In genomic region chr17:8489841-8490240, GRCh38 we compare ENCODE assay signal across 21 cellular contexts. TPM values are rescaled to one million over a fixed set of nuclear protein-coding genes. Genes with fewer than 3 reads are reported as not detected.
A peak's percentile ranks its signal among the peaks of the same experiment; 100 is the strongest.
DNase-seq lines count a peak whose midpoint lies in the region; ATAC-seq and TF ChIP-seq lines count a peak whose summit lies in the region.
"Had no signal": no experiment of that assay in that cellular context is flagged by ENCODE, and none has a peak within 500 bp of the region (broad histone marks: within the 10 kb centered on the region; RNA-seq: fewer than 3 reads in every experiment).

No MANE protein-coding gene starts in this region.

- H3K18ac ChIP-seq in IMR-90 (ENCODE audit: low read depth, low read length), result no peak overlapping the region

- WGBS in IMR-90 (ENCODE audit: extremely low coverage in 2 of 2, insufficient read length in 1 of 2), 2 experiments, result no CpG with 5 or more reads among the region's 3 CpGs
- WGBS in smooth muscle cell (ENCODE audit: low lambda C conversion rate), result 54% methylated on average over 3 of the region's 3 CpGs

- no peak overlapping the region for H3K14ac ChIP-seq in IMR-90 (replicated peaks; ENCODE audit: low read depth, low read length)

- H3K56ac ChIP-seq in IMR-90 (ENCODE audit: extremely low read depth, insufficient read depth, low read length), result no peak overlapping the region

- no peak overlapping the region for H2AK5ac ChIP-seq in IMR-90 (ENCODE audit: low read depth, low read length)

- no TSS peak for BruUV-seq in IMR-90 (replicated peaks; lab: Mats Ljungman, UMichigan)

- no peak overlapping the region for H2BK15ac ChIP-seq in IMR-90 (ENCODE audit: low read depth, low read length)

- no peak overlapping the region for H2AK9ac ChIP-seq in IMR-90 (replicated peaks; ENCODE audit: low read depth, low read length, poor library complexity)

- H4K5ac ChIP-seq in IMR-90 (ENCODE audit: low read depth, low read length), result no peak overlapping the region

- TF ChIP-seq RAD21 in IMR-90 (IDR thresholded peaks at IDR 0.05; ENCODE audit: low read length), result no peak

- H2AFZ ChIP-seq in IMR-90 (replicated peaks; ENCODE audit: low read length, poor library complexity), result no peak overlapping the region
- no peak overlapping the region for H2AFZ ChIP-seq in smooth muscle cell (ENCODE audit: low read depth)

- peaks cover 0 to 17% of the 10 kb centered on the region in 2 experiments; a peak in 3 of 4 replicates for H3K79me1 ChIP-seq in IMR-90 (ENCODE audit: low read depth in 1 of 2, low read length in 2 of 2)

- H3K23ac ChIP-seq in IMR-90 (ENCODE audit: low read depth, low read length), result no peak overlapping the region

- H3K4me2 ChIP-seq in IMR-90 (ENCODE audit: low read depth, low read length) (no peak overlapping the region), smooth muscle cell (no peak overlapping the region)

- H3K27me3 ChIP-seq in IMR-90 (ENCODE audit: control insufficient read depth, insufficient read depth, low read length), result no peaks in the 10 kb centered on the region
- H3K27me3 ChIP-seq in brain microvascular endothelial cell (replicated peaks), result no peaks in the 10 kb centered on the region
- H3K27me3 ChIP-seq in smooth muscle cell (ENCODE audit: low read depth), result no peaks in the 10 kb centered on the region

- dilution Hi-C loops in IMR-90 (cut with HindIII; ENCODE audit: low sequenced_read_pairs, unreplicated experiment), result no loop called here

- in situ Hi-C loops in IMR-90 (cut with MboI; ENCODE audit: low sequenced_read_pairs) (no loop called here), brain microvascular endothelial cell (cut with HindIII; ENCODE audit: low pct_ligation_motif_present, low sequenced_read_pairs) (no loop called here), ACHN (cut with HindIII; ENCODE audit: low pct_ligation_motif_present, low pct_unique_long_range_greater_than_20kb, low sequenced_read_pairs) (no loop called here)

- no peak overlapping the region for H2BK20ac ChIP-seq in IMR-90 (ENCODE audit: low read depth, low read length)

- no peak overlapping the region for H2BK120ac ChIP-seq in IMR-90 (ENCODE audit: low read depth, low read length)

- TF ChIP-seq CTCF in IMR-90 (conservative IDR thresholded peaks at IDR 0.05; ENCODE audit: low read depth, low read length) (no peak), brain microvascular endothelial cell (IDR thresholded peaks at IDR 0.05; ENCODE audit: low read depth, low read length, missing control alignments) (no peak), smooth muscle cell (IDR thresholded peaks at IDR 0.05; ENCODE audit: borderline replicate concordance, insufficient read depth, poor library complexity, severe bottlenecking) (no peak)

- DNase-seq in IMR-90 (peak; percentile 37), brain microvascular endothelial cell (peak; percentile 31), kidney tubule cell (ENCODE audit: low spot score) (peak; percentile 49), smooth muscle cell (lab: John Stamatoyannopoulos, UW; ENCODE audit: unreplicated experiment) (no peak), epidermal melanocyte (ENCODE audit: insufficient read length, low spot score) (no peak), RPMI8226 (no peak), ACHN (no peak), NCI-H2227 treated with DMSO at 0.1 percent for 48 hours (lab: John Stamatoyannopoulos, UW) (no peak)
- DNase-seq: CD4-positive, CD25-positive, alpha-beta regulatory T cell; COR-L47; DMS 273 treated with DMSO at 0.1 percent for 48 hours; GF-D8; HCEC 1CT; NCI-H1105 treated with DMSO at 0.1 percent for 48 hours; NCI-H187; NCI-H2107; NCI-H510A treated with DMSO at 0.1 percent for 48 hours; NCI-H82; OCI-M1; SHP77 treated with DMSO at 0.1 percent for 48 hours had no signal

- CTCF ChIA-PET in IMR-90 (lab: Yijun Ruan, JAX), result no interaction called here

- no peak overlapping the region for H3K4ac ChIP-seq in IMR-90 (ENCODE audit: low read depth, low read length)

- intact Hi-C loops in IMR-90 (cut with micrococcal nuclease), result loop anchor here (1.0 to 5.0 kb wide), 2 partner anchors 48 to 140 kb away; partner anchors contain the start of gene MYH10

- TF ChIP-seq POLR2A in IMR-90 (IDR thresholded peaks at IDR 0.05; ENCODE audit: low read depth, low read length), result no peak

- H3K79me2 ChIP-seq in smooth muscle cell (ENCODE audit: low read depth), result no peaks in the 10 kb centered on the region

- no peak for ATAC-seq in IMR-90 (ENCODE audit: low read depth)
- ATAC-seq: GM12878 had no signal

- H3K9ac ChIP-seq in IMR-90 (ENCODE audit: low read depth, low read length) (no peak overlapping the region), smooth muscle cell (ENCODE audit: low read depth) (peak overlapping the region; percentile 20)

- H3F3A ChIP-seq in smooth muscle cell (ENCODE audit: low read depth), result peaks cover 23% of the 10 kb centered on the region

- H4K91ac ChIP-seq in IMR-90 (ENCODE audit: insufficient read depth, low read depth, low read length), result no peak overlapping the region

- H4K8ac ChIP-seq in IMR-90 (ENCODE audit: low read depth in 2 of 2, low read length in 2 of 2), result no peak overlapping the region

- H3K4me1 ChIP-seq in IMR-90 (ENCODE audit: control insufficient read depth, insufficient read depth, low read length) (peaks cover 2% of the 10 kb centered on the region; the same call in 1 of the 2 replicates), smooth muscle cell (ENCODE audit: low read depth) (no peaks in the 10 kb centered on the region)

- POLR2A ChIA-PET in IMR-90 (lab: Charles Lee; ENCODE audit: unreplicated experiment), result no interaction called here

- peaks cover 7% of the 10 kb centered on the region for H3K9me1 ChIP-seq in IMR-90 (ENCODE audit: insufficient read depth, low read length)

- H4K20me1 ChIP-seq in IMR-90 (ENCODE audit: insufficient read depth, low read length) (0 out of 2 replicates have a peak, but pooled peaks cover 5% of the 10 kb centered on the region), smooth muscle cell (ENCODE audit: low read depth) (peaks cover 7% of the 10 kb centered on the region)

- no peak overlapping the region for H2BK5ac ChIP-seq in IMR-90 (ENCODE audit: low read depth, low read length, poor library complexity, severe bottlenecking)

- H3K9me3 ChIP-seq in IMR-90 (ENCODE audit: control insufficient read depth, insufficient read depth, low read length) (no peaks in the 10 kb centered on the region), smooth muscle cell (replicated peaks; ENCODE audit: low read depth) (no peaks in the 10 kb centered on the region)

- H3K36me3 ChIP-seq in IMR-90 (ENCODE audit: control insufficient read depth, insufficient read depth, low read length) (peaks cover 61% of the 10 kb centered on the region), brain microvascular endothelial cell (replicated peaks) (peaks cover 64% of the 10 kb centered on the region), smooth muscle cell (ENCODE audit: low read depth) (peaks cover 21% of the 10 kb centered on the region)

- H3K4me3 ChIP-seq in IMR-90 (ENCODE audit: insufficient read depth, low read depth, low read length) (no peak overlapping the region), brain microvascular endothelial cell (ENCODE audit: low read depth, low read length) (no peak overlapping the region), smooth muscle cell (no peak overlapping the region)
- H3K4me3 ChIP-seq: GM12878 had no signal

- H3K27ac ChIP-seq in IMR-90 (ENCODE audit: insufficient read depth, low read length) (no peak overlapping the region), brain microvascular endothelial cell (no peak overlapping the region), smooth muscle cell (ENCODE audit: low read depth) (peak overlapping the region; percentile 92)

TF ChIP-seq in IMR-90, 13 proteins besides CTCF, POLR2A, EP300 and RAD21:
- TF ChIP-seq ELK1 (IDR thresholded peaks at IDR 0.05; ENCODE audit: borderline replicate concordance, low read depth, low read length) (no peak), NFE2L2 (IDR thresholded peaks at IDR 0.05; ENCODE audit: low read depth, low read length) (no peak), MXI1 (IDR thresholded peaks at IDR 0.05; ENCODE audit: borderline replicate concordance, low read depth, low read length) (no peak), MAZ (IDR thresholded peaks at IDR 0.05; ENCODE audit: borderline replicate concordance, low read depth, low read length) (no peak), BHLHE40 (IDR thresholded peaks at IDR 0.05; ENCODE audit: low read depth, low read length) (no peak)
TF ChIP-seq in IMR-90: peak in this region for 0.

RNA-seq across cellular contexts. Expression of gene NDEL1, which starts 54.2 kb away (rescaled TPM):
- 28.9 and 40.3 TPM in 2 replicates for total RNA-seq in IMR-90 (2012; rRNA removed)
- 95.6 and 97.7 TPM in 2 replicates for polyA plus RNA-seq in IMR-90 (2012; rRNA removed)
- polyA plus RNA-seq in IMR-90 (2012; cell fraction: cytosol; rRNA removed), result 53.9 and 88.1 TPM in 2 replicates
- 152 and 190 TPM in 2 replicates for polyA plus RNA-seq in IMR-90 (2012; cell fraction: nucleus; rRNA removed; ENCODE audit: low replicate concordance)
- 103 and 111 TPM in 2 replicates for total RNA-seq in smooth muscle cell
- 82.0 and 82.6 TPM in 2 replicates for polyA plus RNA-seq in smooth muscle cell

Comparison
In these comparisons a context has a peak if more than half of its experiments do, and no peak if none do; other contexts are left out.
1. DNase-seq: peak in IMR-90 (single experiment), brain microvascular endothelial cell (single experiment) and kidney tubule cell (single experiment); none in smooth muscle cell (single experiment), epidermal melanocyte (single experiment), RPMI8226 (single experiment), ACHN (single experiment) and NCI-H2227 treated with DMSO at 0.1 percent for 48 hours (single experiment).